10 cellular contexts compared by ENCODE assay signal in genomic region chr4:184420881-184421416, GRCh38. TPM values are rescaled to one million over a fixed set of nuclear protein-coding genes. Genes with fewer than 3 reads are reported as not detected.
DNase-seq lines count a peak whose midpoint lies in the region; ATAC-seq and TF ChIP-seq lines count a peak whose summit lies in the region.
"Had no signal": no experiment of that assay in that cellular context is flagged by ENCODE, and none has a peak within 500 bp of the region (broad histone marks: within the 10 kb centered on the region; RNA-seq: fewer than 3 reads in every experiment).

No MANE protein-coding gene starts in this region.

- H3K4me1 ChIP-seq in Peyer's patch (peaks cover 0 to 28% (median 16%) of the 10 kb centered on the region in 4 donors), ovary (ENCODE audit: insufficient read depth) (peaks cover 19% of the 10 kb centered on the region)

- DNase-seq in activated T-cell treated with anti-CD3 and anti-CD28 coated beads, Interleukin-2, amount 50 U/mL, for 24 hours, result no peak
- no peak for DNase-seq in activated T-cell treated with anti-CD3 and anti-CD28 coated beads, Interleukin-2, amount 50 U/mL, for 48 hours
- DNase-seq in Peyer's patch (no peak), ovary (no peak), foreskin melanocyte (no peak), KBM-7 (no peak)

- intact Hi-C loops in ovary (cut with DNase I), result no loop called here

- peak overlapping the region; percentile 68 for H3K4me3 Mint-ChIP-seq in activated T-cell treated with anti-CD3 and anti-CD28 coated beads, Interleukin-2, amount 50 U/mL, for 24 hours
- H3K4me3 Mint-ChIP-seq in stimulated activated memory B cell treated with anti-CD40 and anti-IgM and Interleukin-4, amounts not matched to agents 10 μg/mL and 1 μg/mL and 100 μg/mL, for 72 hours, result peak overlapping the region; percentile 37

- peak; percentile 59 for ATAC-seq in HG02852 (IDR thresholded peaks at IDR 0.05; ENCODE audit: unreplicated experiment)
- ATAC-seq in stimulated activated memory B cell treated with anti-CD40 and anti-IgM and Interleukin-4, amounts not matched to agents 10 μg/mL and 1 μg/mL and 100 μg/mL, for 72 hours, result peak; percentile 83
- ATAC-seq: activated CD4-positive, CD25-positive, alpha-beta regulatory T cell treated with anti-CD3 and anti-CD28 coated beads, Interleukin-2, amount 50 U/mL, for 24 hours; HepG2 had no signal

- H3K4me3 ChIP-seq in Peyer's patch, result no peak overlapping the region
- no peak overlapping the region for H3K4me3 ChIP-seq in ovary

- no peak for TF ChIP-seq EP300 in ovary (IDR thresholded peaks at IDR 0.05)

- H3K27ac ChIP-seq in Peyer's patch (peak overlapping the region; percentile 9 to 36 (median 23)), ovary (no peak overlapping the region)

- H3K27ac Mint-ChIP-seq in activated T-cell treated with anti-CD3 and anti-CD28 coated beads, Interleukin-2, amount 50 U/mL, for 24 hours, result peak overlapping the region; percentile 97
- peak overlapping the region; percentile 87 for H3K27ac Mint-ChIP-seq in stimulated activated memory B cell treated with anti-CD40 and anti-IgM and Interleukin-4, amounts not matched to agents 10 μg/mL and 1 μg/mL and 100 μg/mL, for 72 hours

- H3K9me3 ChIP-seq in Peyer's patch, result no peaks in the 10 kb centered on the region
- H3K9me3 ChIP-seq in ovary, result no peaks in the 10 kb centered on the region

- 88 to 92% (median 89%) methylated on average over 5 of the region's 5 CpGs for WGBS in ovary, 3 donors

- in situ Hi-C loops in KBM-7 (cut with MboI; ENCODE audit: low pct_unique_long_range_greater_than_20kb, low sequenced_read_pairs), result no loop called here

- no peaks in the 10 kb centered on the region for H3K27me3 ChIP-seq in Peyer's patch
- no peaks in the 10 kb centered on the region for H3K27me3 ChIP-seq in ovary

- TF ChIP-seq CTCF in Peyer's patch (IDR thresholded peaks at IDR 0.05) (no peak), ovary (IDR thresholded peaks at IDR 0.05) (no peak)

- peaks cover 84% of the 10 kb centered on the region for H3K36me3 Mint-ChIP-seq in activated T-cell treated with anti-CD3 and anti-CD28 coated beads, Interleukin-2, amount 50 U/mL, for 24 hours (ENCODE audit: low read depth)
- H3K36me3 Mint-ChIP-seq in stimulated activated memory B cell treated with anti-CD40 and anti-IgM and Interleukin-4, amounts not matched to agents 10 μg/mL and 1 μg/mL and 100 μg/mL, for 72 hours, result peaks cover 54% of the 10 kb centered on the region

- H3K9me3 Mint-ChIP-seq in activated T-cell treated with anti-CD3 and anti-CD28 coated beads, Interleukin-2, amount 50 U/mL, for 24 hours, result peaks cover 5% of the 10 kb centered on the region
- H3K9me3 Mint-ChIP-seq in stimulated activated memory B cell treated with anti-CD40 and anti-IgM and Interleukin-4, amounts not matched to agents 10 μg/mL and 1 μg/mL and 100 μg/mL, for 72 hours, result peaks cover 3% of the 10 kb centered on the region

- TF ChIP-seq POLR2A in Peyer's patch (IDR thresholded peaks at IDR 0.05) (no peak), ovary (IDR thresholded peaks at IDR 0.05) (no peak)

- H3K27me3 Mint-ChIP-seq in activated T-cell treated with anti-CD3 and anti-CD28 coated beads, Interleukin-2, amount 50 U/mL, for 24 hours, result no peaks in the 10 kb centered on the region
- H3K27me3 Mint-ChIP-seq in stimulated activated memory B cell treated with anti-CD40 and anti-IgM and Interleukin-4, amounts not matched to agents 10 μg/mL and 1 μg/mL and 100 μg/mL, for 72 hours, result no peaks in the 10 kb centered on the region

- peaks cover 86% of the 10 kb centered on the region for H3K4me1 Mint-ChIP-seq in activated T-cell treated with anti-CD3 and anti-CD28 coated beads, Interleukin-2, amount 50 U/mL, for 24 hours (ENCODE audit: low read depth)
- H3K4me1 Mint-ChIP-seq in stimulated activated memory B cell treated with anti-CD40 and anti-IgM and Interleukin-4, amounts not matched to agents 10 μg/mL and 1 μg/mL and 100 μg/mL, for 72 hours, result peaks cover 64% of the 10 kb centered on the region

- H3K36me3 ChIP-seq in Peyer's patch (peaks cover 0 to 36% (median 0%) of the 10 kb centered on the region in 3 donors), ovary (no peaks in the 10 kb centered on the region)

RNA-seq across cellular contexts. Expression of gene IRF2, which starts 53.4 kb away (rescaled TPM):
- total RNA-seq in Peyer's patch (10 to 100 TPM; 28.0 to 42.8 (median 39.2) TPM), ovary (10 to 100 TPM; 27.8 to 68.4 (median 40.7) TPM)
- 10 to 100 TPM; 31.7 to 60.6 TPM for polyA plus RNA-seq in ovary

Comparison
In these comparisons a context has a peak if more than half of its experiments do, and no peak if none do; other contexts are left out.
1. H3K27ac ChIP-seq: peak in Peyer's patch (4 of 4); none in ovary (0 of 2).